ENCODE assay signal across 22 cellular contexts in genomic region chr19:27759896-27760295, GRCh38.
"Had no signal": no experiment of that assay in that cellular context is flagged by ENCODE, and none has a peak within 500 bp of the region (broad histone marks: within the 10 kb centered on the region; RNA-seq: fewer than 3 reads in every experiment).

No MANE protein-coding gene starts in this region.

- H3K4me1 Mint-ChIP-seq: mesothelial cell of epicardium; naive B cell; nephron; stimulated activated effector memory CD8-positive, alpha-beta T cell treated with anti-CD3 and anti-CD28 coated beads, Interleukin-12 subunit alpha, Interleukin-12 subunit beta, amount 100 ng/mL, for 72 hours had no signal

- H3K27ac ChIP-seq: coronary artery, dorsolateral prefrontal cortex, lower lobe of right lung, pancreas, prostate gland, suprapubic skin, thyroid gland, upper lobe of left lung, uterus had no signal

- H3K36me3 Mint-ChIP-seq: stimulated activated effector memory CD8-positive, alpha-beta T cell treated with anti-CD3 and anti-CD28 coated beads, Interleukin-12 subunit alpha, Interleukin-12 subunit beta, amount 100 ng/mL, for 72 hours had no signal

- H3K4me3 Mint-ChIP-seq: memory B cell; mesothelial cell of epicardium; naive B cell; nephron; stimulated activated effector memory CD8-positive, alpha-beta T cell treated with anti-CD3 and anti-CD28 coated beads, Interleukin-12 subunit alpha, Interleukin-12 subunit beta, amount 100 ng/mL, for 72 hours had no signal

- H3K36me3 ChIP-seq: lower lobe of right lung, pancreas, prostate gland, suprapubic skin, thyroid gland, upper lobe of left lung, uterus had no signal

- H3K27ac Mint-ChIP-seq: memory B cell; mesothelial cell of epicardium; naive B cell; nephron; stimulated activated effector memory CD8-positive, alpha-beta T cell treated with anti-CD3 and anti-CD28 coated beads, Interleukin-12 subunit alpha, Interleukin-12 subunit beta, amount 100 ng/mL, for 72 hours had no signal

- ATAC-seq: esophagus mucosa; left lobe of liver; lower lobe of right lung; pancreas; stimulated activated effector memory CD8-positive, alpha-beta T cell treated with anti-CD3 and anti-CD28 coated beads, Interleukin-12 subunit alpha, Interleukin-12 subunit beta, amount 100 ng/mL, for 72 hours; stimulated activated naive CD8-positive, alpha-beta T cell treated with anti-CD3 and anti-CD28 coated beads, Interleukin-15, Interleukin-2, amounts not matched to agents 100 U/mL and 50 U/mL, for 24 hours had no signal

- H3K4me1 ChIP-seq: lower lobe of right lung, pancreas, prostate gland, suprapubic skin, thyroid gland, upper lobe of left lung, uterus had no signal

- DNase-seq: dorsolateral prefrontal cortex; effector CD8-positive, alpha-beta T cell; islet precursor cell; lower lobe of right lung; naive B cell; occipital lobe; pancreas; stimulated activated CD4-positive, alpha-beta T cell treated with anti-CD3 and anti-CD28 coated beads, Interleukin-4, amount 100 ng/mL, for 1 hour; stimulated activated CD8-positive, alpha-beta memory T cell treated with anti-CD3 and anti-CD28 coated beads, Interleukin-4, amount 100 ng/mL, for 48 hours; stimulated activated naive CD8-positive, alpha-beta T cell treated with anti-CD3 and anti-CD28 coated beads, Interleukin-15, Interleukin-2, amounts not matched to agents 100 U/mL and 50 U/mL, for 24 hours; thyroid gland; upper lobe of left lung; uterus had no signal

- H3K27me3 ChIP-seq: dorsolateral prefrontal cortex, pancreas, suprapubic skin, thyroid gland, upper lobe of left lung, uterus had no signal

- H3K27me3 Mint-ChIP-seq: memory B cell, naive B cell had no signal

- H3K9me3 ChIP-seq: pancreas, prostate gland, thyroid gland had no signal

- H3K4me3 ChIP-seq: coronary artery, dorsolateral prefrontal cortex, lower lobe of right lung, pancreas, prostate gland, suprapubic skin, thyroid gland, upper lobe of left lung, uterus had no signal
